Comparison of ENCODE assay signal across 8 cellular contexts in the genomic region with DNA sequence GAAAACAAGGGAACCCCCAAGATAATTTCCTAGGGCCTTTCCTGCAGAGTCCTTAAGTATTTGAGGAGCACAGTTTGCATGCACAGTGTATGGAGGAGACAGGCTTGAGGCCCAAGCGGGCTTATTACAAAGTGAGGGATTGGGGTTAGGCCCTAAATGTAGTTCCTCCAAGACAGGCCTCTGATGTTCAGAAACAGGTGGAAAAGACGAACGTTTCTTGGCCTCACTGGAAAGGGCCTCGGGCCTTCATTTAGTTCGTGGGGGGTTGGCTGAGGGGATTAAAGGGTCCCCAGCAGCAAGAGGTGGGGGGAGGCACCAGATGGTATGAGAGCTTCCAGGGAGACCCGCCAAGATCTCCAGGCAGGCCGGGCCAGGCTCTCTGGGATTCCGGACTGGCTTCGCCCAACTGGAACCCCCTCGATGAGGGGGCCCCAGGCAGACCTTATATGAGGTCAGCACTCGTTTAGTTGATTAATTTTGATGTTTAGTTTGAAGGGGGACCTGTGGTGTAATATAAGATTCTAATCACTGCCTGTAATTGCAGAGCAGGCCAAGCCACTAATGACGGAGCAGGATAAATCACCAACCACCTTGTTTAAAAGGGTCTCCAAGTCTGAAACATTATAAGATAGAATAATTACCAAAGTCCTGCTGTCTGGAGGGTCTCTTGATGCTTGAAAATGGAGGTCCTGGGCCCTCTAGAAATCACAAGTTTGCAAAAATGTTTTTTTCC.
A peak's percentile ranks its signal among the peaks of the same experiment; 100 is the strongest.
DNase-seq lines count a peak whose midpoint lies in the region; ATAC-seq and TF ChIP-seq lines count a peak whose summit lies in the region.

No MANE protein-coding gene starts in this region.

- peak overlapping the region; percentile 43 for H3K9ac ChIP-seq in endocrine pancreas (ENCODE audit: control insufficient read depth, insufficient read depth, low read length)
- no peak overlapping the region for H3K9ac ChIP-seq in parathyroid adenoma

- H2AFZ ChIP-seq in parathyroid adenoma, result no peak overlapping the region

- H3K4me3 ChIP-seq in GM06990 (replicated peaks; ENCODE audit: low read depth, low read length) (peak overlapping the region; percentile 90), NB4 (ENCODE audit: low read depth, low read length) (peak overlapping the region; percentile 72), endocrine pancreas (ENCODE audit: control insufficient read depth, insufficient read depth, low read length) (peak overlapping the region; percentile 29), parathyroid adenoma (ENCODE audit: low read depth, low read length) (peak overlapping the region; percentile 63)

- DNase-seq in GM06990 (ENCODE audit: extremely low read depth, insufficient read length) (no peak), NB4 (ENCODE audit: low read depth) (no peak), DMS53 (lab: John Stamatoyannopoulos, UW) (no peak), NCI-H146 treated with DMSO at 0.1 percent for 48 hours (lab: John Stamatoyannopoulos, UW; ENCODE audit: unreplicated experiment) (no peak), NCI-H128 (lab: John Stamatoyannopoulos, UW; ENCODE audit: unreplicated experiment) (no peak)

- H3K27ac ChIP-seq in parathyroid adenoma, result no peak overlapping the region

- no peak for TF ChIP-seq CTCF in GM06990 (IDR thresholded peaks at IDR 0.05; ENCODE audit: insufficient read depth, low read length, poor library complexity, severe bottlenecking)
- TF ChIP-seq CTCF in NB4 (IDR thresholded peaks at IDR 0.05; ENCODE audit: low read depth, low read length), result no peak
- TF ChIP-seq CTCF in parathyroid adenoma (IDR thresholded peaks at IDR 0.05), result no peak

- no peaks in the 10 kb centered on the region for H3K79me2 ChIP-seq in parathyroid adenoma

- H3K36me3 ChIP-seq in GM06990 (ENCODE audit: control insufficient read depth, insufficient read depth, low read length) (peaks cover 27% of the 10 kb centered on the region), endocrine pancreas (ENCODE audit: control insufficient read depth, insufficient read depth, low read length) (no peaks in the 10 kb centered on the region), parathyroid adenoma (ENCODE audit: control insufficient read depth, insufficient read depth, low read length) (no peaks in the 10 kb centered on the region)

- peak overlapping the region; percentile 85 for H3K4me2 ChIP-seq in parathyroid adenoma (ENCODE audit: low read length)

- H3K27me3 ChIP-seq in GM06990 (replicated peaks; ENCODE audit: control insufficient read depth, insufficient read depth, low read length) (no peaks in the 10 kb centered on the region), endocrine pancreas (ENCODE audit: control insufficient read depth, insufficient read depth, low read length) (no peaks in the 10 kb centered on the region), parathyroid adenoma (ENCODE audit: control insufficient read depth, insufficient read depth, low read length) (no peaks in the 10 kb centered on the region)

- no peak for ATAC-seq in HG02970 (IDR thresholded peaks at IDR 0.05; ENCODE audit: low FRiP score, unreplicated experiment)

- no peak for TF ChIP-seq POLR2A in NB4 (IDR thresholded peaks at IDR 0.05; ENCODE audit: extremely low read depth, insufficient read length)

- no peaks in the 10 kb centered on the region for H3K4me1 ChIP-seq in endocrine pancreas (ENCODE audit: control insufficient read depth, insufficient read depth, low read length)
- no peaks in the 10 kb centered on the region for H3K4me1 ChIP-seq in parathyroid adenoma

- no peaks in the 10 kb centered on the region for H3K9me3 ChIP-seq in endocrine pancreas (ENCODE audit: control insufficient read depth, low read length)
- H3K9me3 ChIP-seq in parathyroid adenoma (ENCODE audit: control insufficient read depth, low read length), result no peaks in the 10 kb centered on the region

Comparison
In these comparisons a context has a peak if more than half of its experiments do, and no peak if none do; other contexts are left out.
1. H3K4me3 ChIP-seq: peak in every context shown above with its lines; median percentile 90 in GM06990; 72 in NB4; 63 in parathyroid adenoma; 29 in endocrine pancreas.